ENCODE assay signal across 1 cellular context in genomic region chr5:39092581-39093350, GRCh38.
A peak's percentile ranks its signal among the peaks of the same experiment; 100 is the strongest.
TF ChIP-seq lines count a peak whose summit lies in the region.

No MANE protein-coding gene starts in this region.

TF ChIP-seq in A549, 52 proteins besides CTCF, POLR2A, EP300 and RAD21 (continued from another document):
- TF ChIP-seq HES2 (IDR thresholded peaks at IDR 0.05) (no peak), JUN (IDR thresholded peaks at IDR 0.05) (no peak; a peak in 1 of 5 replicates), SREBF2 (IDR thresholded peaks at IDR 0.05) (no peak), HMGXB4 (CRISPR knock-in tag; IDR thresholded peaks at IDR 0.05; ENCODE audit: borderline replicate concordance) (no peak), FOXS1 (CRISPR knock-in tag; IDR thresholded peaks at IDR 0.05) (no peak), NR3C1 (IDR thresholded peaks at IDR 0.05) (no peak), KDM1A (IDR thresholded peaks at IDR 0.05; ENCODE audit: low read depth) (no peak), ZFP36 (IDR thresholded peaks at IDR 0.05; ENCODE audit: borderline replicate concordance, partially characterized antibody) (no peak), POLR2AphosphoS2 (conservative IDR thresholded peaks at IDR 0.05; ENCODE audit: low read length) (no peak), HOXB5 (CRISPR knock-in tag; IDR thresholded peaks at IDR 0.05) (peak; percentile 92)
